Comparison of ENCODE assay signal across 22 cellular contexts in genomic region chr6:70133246-70133645, GRCh38.
"Had no signal": no experiment of that assay in that cellular context is flagged by ENCODE, and none has a peak within 500 bp of the region (broad histone marks: within the 10 kb centered on the region; RNA-seq: fewer than 3 reads in every experiment).

No MANE protein-coding gene starts in this region.

- H3K4me1 ChIP-seq: esophagus squamous epithelium, prostate gland, thyroid gland, upper lobe of right lung had no signal

- H3K27ac ChIP-seq: epithelial cell of prostate, esophagus squamous epithelium, pancreas, prostate gland, stomach, thyroid gland, upper lobe of right lung had no signal

- DNase-seq: activated CD4-positive, alpha-beta memory T cell treated with anti-CD3 and anti-CD28 coated beads, Interleukin-2, amount 10 ng/mL, durations not matched to agents 7 days and 5 days; activated CD4-positive, alpha-beta T cell treated with anti-CD3 and anti-CD28 coated beads, Interleukin-2, amount 10 ng/mL, durations not matched to agents 7 days and 5 days; activated CD4-positive, CD25-positive, alpha-beta regulatory T cell treated with anti-CD3 and anti-CD28 coated beads, Interleukin-2, amount 50 U/mL, for 72 hours; activated naive CD4-positive, alpha-beta T cell; activated T-cell treated with anti-CD3 and anti-CD28 coated beads, Interleukin-2, amount 50 U/mL, for 72 hours; effector CD8-positive, alpha-beta T cell; esophagus squamous epithelium; left ventricle myocardium superior; mucosa of descending colon; naive B cell; pancreas; retina; stimulated activated CD4-positive, alpha-beta T cell treated with anti-CD3 and anti-CD28 coated beads, Interleukin-1b, Interleukin-23, amount 100 ng/mL, for 48 hours; stimulated activated naive B cell treated with anti-CD40 and anti-IgM and Interleukin-4, amounts not matched to agents 10 μg/mL and 1 μg/mL and 100 μg/mL, for 72 hours; stomach; thyroid gland; upper lobe of right lung had no signal

- ATAC-seq: activated naive CD4-positive, alpha-beta T cell treated with anti-CD3 and anti-CD28 coated beads, Interleukin-2, amount 50 U/mL, for 72 hours; activated T-cell treated with anti-CD3 and anti-CD28 coated beads, Interleukin-2, amount 50 U/mL, for 72 hours; left ventricle myocardium superior; mucosa of descending colon; pancreas; sciatic nerve; stimulated activated naive B cell treated with anti-CD40 and anti-IgM and Interleukin-4, amounts not matched to agents 10 μg/mL and 1 μg/mL and 100 μg/mL, for 72 hours; upper lobe of right lung had no signal

- H3K4me3 ChIP-seq: esophagus squamous epithelium, mucosa of descending colon, pancreas, prostate gland, smooth muscle cell, stomach, thyroid gland, upper lobe of right lung had no signal

- H3K4me2 ChIP-seq: smooth muscle cell had no signal

- H3K9me3 ChIP-seq: esophagus squamous epithelium, mucosa of descending colon, pancreas, prostate gland, stomach, thyroid gland, upper lobe of right lung had no signal

- H3K36me3 ChIP-seq: esophagus squamous epithelium, pancreas, prostate gland, stomach, thyroid gland, upper lobe of right lung had no signal

- H3K27me3 ChIP-seq: esophagus squamous epithelium, pancreas, stomach, thyroid gland, upper lobe of right lung had no signal
